ENCODE assay signal across 25 cellular contexts in genomic region chr13:75334634-75335447, GRCh38.
"Had no signal": no experiment of that assay in that cellular context is flagged by ENCODE, and none has a peak within 500 bp of the region (broad histone marks: within the 10 kb centered on the region; RNA-seq: fewer than 3 reads in every experiment).

No MANE protein-coding gene starts in this region.

- FAIRE-seq: colon had no signal

- H3K4me3 ChIP-seq: esophagus muscularis mucosa, gastroesophageal sphincter, hepatocyte, ovary, prostate gland, right lobe of liver, stomach, thyroid gland, uterus had no signal

- DNase-seq: cerebellar nuclear complex; effector memory CD8-positive, alpha-beta T cell; head of caudate nucleus; left colon; mesendoderm; naive B cell; nucleus accumbens; ovary; retina; right lobe of liver; stimulated activated CD4-positive, alpha-beta T cell treated with anti-CD3 and anti-CD28 coated beads, Interleukin-15, amount 100 ng/mL, for 24 hours; stimulated activated CD4-positive, alpha-beta T cell treated with anti-CD3 and anti-CD28 coated beads, Interleukin-1b, Interleukin-23, amount 100 ng/mL, for 48 hours; stimulated activated CD4-positive, alpha-beta T cell treated with anti-CD3 and anti-CD28 coated beads, Interleukin-4, amount 100 ng/mL, for 24 hours; stimulated activated naive CD4-positive, alpha-beta T cell; stomach; thyroid gland; uterus had no signal

- H3K27ac Mint-ChIP-seq: dendritic cell treated with granulocyte-macrophage colony-stimulating factor and Interleukin-4, amounts not matched to agents 40 ng/mL and 50 ng/mL, for 4 days; effector memory CD8-positive, alpha-beta T cell; type B pancreatic cell had no signal

- H3K4me3 Mint-ChIP-seq: dendritic cell treated with granulocyte-macrophage colony-stimulating factor and Interleukin-4, amounts not matched to agents 40 ng/mL and 50 ng/mL, for 4 days; effector memory CD8-positive, alpha-beta T cell; naive B cell; type B pancreatic cell had no signal

- H3K36me3 ChIP-seq: ovary, prostate gland, uterus had no signal

- H3K36me3 Mint-ChIP-seq: naive B cell had no signal

- H3K9me3 Mint-ChIP-seq: dendritic cell treated with granulocyte-macrophage colony-stimulating factor and Interleukin-4, amounts not matched to agents 40 ng/mL and 50 ng/mL, for 4 days; effector memory CD8-positive, alpha-beta T cell; naive B cell; type B pancreatic cell had no signal

- ATAC-seq: effector memory CD8-positive, alpha-beta T cell; gastroesophageal sphincter; left colon had no signal

- H3K9me3 ChIP-seq: esophagus muscularis mucosa, gastroesophageal sphincter, ovary, prostate gland, right lobe of liver, stomach, thyroid gland, uterus had no signal

- H3K4me2 ChIP-seq: hepatocyte had no signal

- H3K27ac ChIP-seq: epithelial cell of prostate, esophagus muscularis mucosa, gastroesophageal sphincter, hepatocyte, ovary, prostate gland, right lobe of liver, stomach, thyroid gland, uterus had no signal

- H3K79me2 ChIP-seq: hepatocyte had no signal

- H3K27me3 ChIP-seq: esophagus muscularis mucosa, gastroesophageal sphincter, hepatocyte, ovary, right lobe of liver, stomach, thyroid gland, uterus had no signal

- H3K4me1 Mint-ChIP-seq: naive B cell had no signal

- H2AFZ ChIP-seq: hepatocyte had no signal

- H3K27me3 Mint-ChIP-seq: naive B cell, type B pancreatic cell had no signal

- H3K4me1 ChIP-seq: esophagus muscularis mucosa, prostate gland, stomach, uterus had no signal
